Comparison of ENCODE assay signal across 7 cellular contexts in the genomic region with DNA sequence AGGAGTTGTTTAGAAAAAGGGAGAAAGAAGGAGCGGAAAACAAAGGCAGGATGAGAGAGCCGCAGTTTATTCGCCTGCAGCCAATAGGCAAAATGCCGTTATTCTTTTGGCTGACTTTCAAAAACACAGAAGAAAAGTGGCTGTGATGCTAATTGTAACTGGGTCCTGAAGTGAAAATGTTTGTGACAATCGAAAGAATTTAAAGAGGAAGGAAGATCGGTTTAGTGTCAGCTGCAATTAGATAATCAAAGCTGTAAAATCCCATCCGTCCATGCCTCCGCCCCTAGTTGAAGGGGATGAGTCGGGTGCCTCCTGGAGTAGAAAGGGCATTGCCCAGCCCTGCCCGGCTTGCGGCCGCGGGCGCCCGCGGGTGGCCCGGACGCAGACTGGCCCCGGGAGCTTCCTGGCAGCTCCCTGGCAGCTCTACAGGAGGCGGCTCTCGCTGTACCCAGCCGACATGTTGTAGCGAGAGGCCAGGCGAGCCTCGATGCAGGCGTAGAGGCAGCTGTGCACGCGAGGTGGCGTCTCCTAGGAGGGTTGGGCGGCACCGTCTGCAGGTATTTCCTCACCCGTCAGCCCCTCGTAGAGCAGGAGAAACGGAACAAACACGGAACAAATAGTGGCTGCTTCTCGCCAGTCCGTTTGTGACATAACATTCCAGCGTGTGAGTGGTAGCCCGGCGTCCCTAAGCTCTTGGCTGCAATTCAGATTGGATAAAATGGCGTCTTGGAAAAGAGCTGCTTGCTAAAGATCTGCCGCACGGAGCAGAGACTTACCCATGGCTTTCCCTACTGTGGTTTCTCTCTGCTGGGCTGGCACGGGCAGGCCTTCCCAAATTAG.
DNase-seq lines count a peak whose midpoint lies in the region; ATAC-seq and TF ChIP-seq lines count a peak whose summit lies in the region.

No MANE protein-coding gene starts in this region.

- DNase-seq in NCI-H2227 treated with DMSO at 0.1 percent for 48 hours (lab: John Stamatoyannopoulos, UW), result peak; percentile 63
- DNase-seq in activated CD4-positive, alpha-beta T cell treated with anti-CD3 and anti-CD28 coated beads for 48 hours, result peak; percentile 30
- no peak for DNase-seq in effector memory CD8-positive, alpha-beta T cell
- peak; percentile 41 for DNase-seq in transverse colon
- no peak for DNase-seq in NCI-H1930 (lab: John Stamatoyannopoulos, UW)

- WGBS in transverse colon (ENCODE audit: low coverage in 1 of 2), 2 donors, result 20 to 43% methylated on average over 23 to 44 of the region's 44 CpGs

- H3K27me3 ChIP-seq in mononuclear cell (ENCODE audit: insufficient read depth, low read length), result no peaks in the 10 kb centered on the region
- no peaks in the 10 kb centered on the region for H3K27me3 ChIP-seq in transverse colon

- peak overlapping the region in 1 of 2 donors; percentile 58 for H3K4me3 Mint-ChIP-seq in effector memory CD8-positive, alpha-beta T cell

- peaks cover 24% of the 10 kb centered on the region for H3K36me3 Mint-ChIP-seq in effector memory CD8-positive, alpha-beta T cell (ENCODE audit: insufficient read depth)

- no peaks in the 10 kb centered on the region for H3K27me3 Mint-ChIP-seq in effector memory CD8-positive, alpha-beta T cell

- peak; percentile 23 for TF ChIP-seq POLR2A in transverse colon (IDR thresholded peaks at IDR 0.05)

- peak overlapping the region in 1 of 2 donors; percentile 4 for H3K27ac Mint-ChIP-seq in effector memory CD8-positive, alpha-beta T cell

- peak overlapping the region; percentile 78 to 89 (median 88) for H3K27ac ChIP-seq in transverse colon

- TF ChIP-seq EP300 in transverse colon (IDR thresholded peaks at IDR 0.05; ENCODE audit: low read depth), result no peak

- in situ Hi-C loops in transverse colon (cut with MboI; ENCODE audit: low pct_ligation_motif_present in 1 of 4, low pct_unique_long_range_greater_than_20kb in 1 of 4, low sequenced_read_pairs in 3 of 4), result no loop called here

- intact Hi-C loops in transverse colon (cut with DNase I; ENCODE audit: low total_unique reads), result no loop called here

- H3K4me3 ChIP-seq in mononuclear cell (ENCODE audit: low read length), result peak overlapping the region; percentile 17
- H3K4me3 ChIP-seq in transverse colon, result peak overlapping the region; percentile 16 to 47 (median 38)

- peaks cover 28 to 43% of the 10 kb centered on the region in 2 donors for H3K4me1 Mint-ChIP-seq in effector memory CD8-positive, alpha-beta T cell (ENCODE audit: low read depth in 2 of 2)

- H3K9me3 ChIP-seq in mononuclear cell (ENCODE audit: low read depth, low read length) (no peaks in the 10 kb centered on the region), transverse colon (no peaks in the 10 kb centered on the region)

- peak; percentile 64 for ATAC-seq in effector memory CD8-positive, alpha-beta T cell (replicated peaks)

- H3K9me3 Mint-ChIP-seq in effector memory CD8-positive, alpha-beta T cell, result no peaks in the 10 kb centered on the region

- no peaks in the 10 kb centered on the region for H3K4me1 ChIP-seq in mononuclear cell (ENCODE audit: insufficient read depth, low read length)
- H3K4me1 ChIP-seq in transverse colon, result peaks cover 0 to 21% (median 9%) of the 10 kb centered on the region in 4 donors

- peaks cover 0 to under 1% (median 0%) of the 10 kb centered on the region in 4 donors for H3K36me3 ChIP-seq in transverse colon

- TF ChIP-seq CTCF in GM12873 (IDR thresholded peaks at IDR 0.05; ENCODE audit: insufficient read depth, low read depth, low read length, missing control alignments) (peak; percentile 21), transverse colon (IDR thresholded peaks at IDR 0.05) (peak in 2 of 5 experiments; percentile 3)

Comparison
In these comparisons a context has a peak if more than half of its experiments do, and no peak if none do; other contexts are left out.
1. DNase-seq: peak in NCI-H2227 treated with DMSO at 0.1 percent for 48 hours (single experiment), activated CD4-positive, alpha-beta T cell treated with anti-CD3 and anti-CD28 coated beads for 48 hours (single experiment) and transverse colon (single experiment); none in effector memory CD8-positive, alpha-beta T cell (0 of 3) and NCI-H1930 (0 of 2).